Comparison of ENCODE assay signal across 17 cellular contexts in genomic region chr13:113432509-113433270, GRCh38.
"Had no signal": no experiment of that assay in that cellular context is flagged by ENCODE, and none has a peak within 500 bp of the region (broad histone marks: within the 10 kb centered on the region; RNA-seq: fewer than 3 reads in every experiment).

No MANE protein-coding gene starts in this region.

- H3K4me1 ChIP-seq: foreskin keratinocyte, tibial artery had no signal

- H3K4me3 ChIP-seq: cardiac muscle cell, dorsolateral prefrontal cortex, skin epidermis, tibial artery had no signal

- H3K27me3 ChIP-seq: cardiac muscle cell, dorsolateral prefrontal cortex, foreskin keratinocyte, tibial artery had no signal

- H3K9me3 ChIP-seq: tibial artery had no signal

- ATAC-seq: foreskin keratinocyte; naive thymus-derived CD8-positive, alpha-beta T cell; stimulated activated naive CD8-positive, alpha-beta T cell treated with anti-CD3 and anti-CD28 coated beads, Interleukin-15, Interleukin-2, amounts not matched to agents 100 U/mL and 50 U/mL, for 24 hours had no signal

- DNase-seq: activated B cell treated with CpG ODN at 0.5 μM for 24 hours; activated CD4-positive, alpha-beta memory T cell treated with anti-CD3 and anti-CD28 coated beads for 36 hours; activated CD4-positive, alpha-beta T cell treated with anti-CD3 and anti-CD28 coated beads for 4 hours; activated naive CD4-positive, alpha-beta T cell; activated naive CD8-positive, alpha-beta T cell treated with anti-CD3 and anti-CD28 coated beads, Interleukin-2, amount 10 ng/mL, durations not matched to agents 7 days and 5 days; amygdala; dorsolateral prefrontal cortex; foreskin keratinocyte; glutamatergic neuron; kidney; mesendoderm; naive thymus-derived CD8-positive, alpha-beta T cell; stimulated activated naive CD8-positive, alpha-beta T cell treated with anti-CD3 and anti-CD28 coated beads, Interleukin-15, Interleukin-2, amounts not matched to agents 100 U/mL and 50 U/mL, for 24 hours; substantia nigra; tibial artery had no signal

- H3K36me3 ChIP-seq: cardiac muscle cell had no signal

- H3K27ac ChIP-seq: cardiac muscle cell, dorsolateral prefrontal cortex, foreskin keratinocyte, skin epidermis, tibial artery had no signal
